ENCODE assay signal across 18 cellular contexts in the genomic region with DNA sequence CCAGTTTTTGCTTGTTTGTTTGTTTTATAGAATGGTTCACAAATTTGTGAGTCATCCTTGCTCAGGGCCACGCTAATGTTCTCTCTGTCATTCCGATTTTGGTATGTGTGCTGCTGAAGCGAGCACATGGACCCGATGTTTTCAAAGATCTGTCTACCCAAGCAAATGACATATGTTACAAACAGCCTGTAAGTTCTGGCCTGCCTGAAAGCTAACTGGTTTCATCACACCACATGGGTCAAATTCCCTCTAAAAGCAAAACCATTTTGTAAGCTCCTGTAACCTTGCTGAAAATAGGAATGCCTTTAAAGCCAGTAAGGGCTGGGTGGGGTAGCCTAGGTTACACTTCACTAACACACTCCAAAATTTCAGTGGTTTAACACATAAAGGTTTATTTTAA.
"Had no signal": no experiment of that assay in that cellular context is flagged by ENCODE, and none has a peak within 500 bp of the region (broad histone marks: within the 10 kb centered on the region; RNA-seq: fewer than 3 reads in every experiment).

No MANE protein-coding gene starts in this region.

- ATAC-seq: natural killer cell treated with Interleukin-12 subunit alpha and Interleukin-12 subunit beta and Interleukin-15 and Interleukin-18, amount 100 ng/mL, for 72 hours had no signal

- H3K4me3 ChIP-seq: right atrium auricular region, smooth muscle cell, transverse colon had no signal

- DNase-seq: activated B cell treated with CpG ODN at 0.5 μM for 24 hours; activated CD4-positive, alpha-beta T cell treated with anti-CD3 and anti-CD28 coated beads for 48 hours; activated CD8-positive, alpha-beta memory T cell treated with anti-CD3 and anti-CD28 coated beads, Interleukin-2, amount 50 U/mL, for 48 hours; activated gamma-delta T cell treated with Interleukin-2 at 50 U/mL for 16 hours; anterior cingulate cortex; brain microvascular endothelial cell; effector memory CD4-positive, alpha-beta T cell; hypothalamus; mesendoderm; stimulated activated CD4-positive, alpha-beta T cell treated with anti-CD3 and anti-CD28 coated beads, Interleukin-4, amount 100 ng/mL, for 4 hours; stimulated activated CD8-positive, alpha-beta memory T cell treated with anti-CD3 and anti-CD28 coated beads, Interleukin-4, amount 100 ng/mL, for 48 hours; stimulated activated naive CD4-positive, alpha-beta T cell treated with Interleukin-2 at 50 U/mL for 16 hours; substantia nigra; T-helper 2 cell; transverse colon had no signal
